In the genomic region with DNA sequence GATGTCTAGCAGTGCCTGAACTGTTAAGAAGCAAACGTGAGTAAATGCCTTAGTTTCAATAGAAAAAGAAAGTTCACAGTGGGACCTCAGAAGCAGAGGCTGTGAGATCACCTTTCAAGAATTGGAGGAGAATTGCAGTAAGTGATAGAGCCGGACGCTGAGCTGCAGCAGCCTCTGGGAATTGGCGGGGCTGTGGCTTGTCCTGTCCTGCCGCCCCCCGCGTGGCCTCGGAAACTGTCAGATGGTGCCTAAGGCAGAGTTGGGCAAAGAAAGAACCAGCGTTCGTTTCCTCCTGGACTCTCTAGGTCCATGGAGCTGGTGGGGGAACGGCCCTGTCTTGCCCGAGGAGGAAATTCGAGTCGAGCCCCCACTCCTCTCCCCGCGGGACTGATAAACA, we compare ENCODE assay signal across 1 cellular context.
TF ChIP-seq lines count a peak whose summit lies in the region.

No MANE protein-coding gene starts in this region.

TF ChIP-seq in H1, 55 proteins besides CTCF, POLR2A, EP300 and RAD21 (continued from another document):
- TF ChIP-seq SIN3A (conservative IDR thresholded peaks at IDR 0.05 in 1 of 2, IDR thresholded peaks at IDR 0.05 in 1 of 2; ENCODE audit: low read depth in 1 of 2, low read length in 2 of 2) (0 out of 4 replicates have a peak, but pooled peaks of 1 of the 2 experiments have one; percentile 46), SUZ12 (IDR thresholded peaks at IDR 0.05; ENCODE audit: low read length) (peak; percentile 37; the same call in 1 of the 2 replicates), BCL11A (IDR thresholded peaks at IDR 0.05; ENCODE audit: low read depth in 2 of 2, low read length in 2 of 2) (no peak), FOSL1 (IDR thresholded peaks at IDR 0.05; ENCODE audit: insufficient read depth, low read depth, low read length) (no peak), CHD1 (IDR thresholded peaks at IDR 0.05; ENCODE audit: low read depth, low read length) (no peak), TAF1 (IDR thresholded peaks at IDR 0.05; ENCODE audit: low read depth, low read length) (no peak), POU5F1 (IDR thresholded peaks at IDR 0.05; ENCODE audit: low read depth, low read length) (no peak), CHD2 (IDR thresholded peaks at IDR 0.05; ENCODE audit: low read length) (no peak), TBP (IDR thresholded peaks at IDR 0.05; ENCODE audit: low read depth, low read length) (no peak), SIRT6 (IDR thresholded peaks at IDR 0.05; ENCODE audit: low read length) (no peak)
